ENCODE assay signal across 9 cellular contexts in the genomic region with DNA sequence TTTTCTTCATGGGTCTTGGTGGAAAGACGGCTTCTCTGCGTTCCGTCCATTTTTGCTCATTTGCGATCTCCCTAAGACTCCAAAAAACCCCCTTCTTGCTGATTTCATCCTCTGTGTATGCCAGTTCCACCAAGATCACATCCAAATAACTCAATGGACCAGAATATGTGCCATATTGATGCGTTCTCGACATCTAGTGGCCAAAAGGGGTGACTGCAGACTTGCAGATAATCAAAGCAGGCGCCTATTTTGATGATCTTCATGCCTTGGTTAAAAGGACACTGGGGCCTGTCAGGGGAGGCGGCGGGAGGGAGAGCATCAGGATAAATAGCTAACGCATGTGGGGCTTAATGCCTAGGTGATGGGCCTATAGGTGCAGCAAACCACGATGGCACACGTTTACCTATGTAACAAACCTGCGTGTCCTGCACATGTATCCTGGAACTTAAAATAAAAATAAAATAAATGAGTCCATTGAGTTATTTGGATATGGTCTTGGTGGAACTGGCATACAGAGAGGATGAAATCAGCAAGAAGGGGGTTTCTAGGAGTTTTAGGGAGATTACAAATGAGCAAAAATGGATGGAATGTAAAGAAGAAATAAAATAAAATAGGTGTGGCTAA.
A peak's percentile ranks its signal among the peaks of the same experiment; 100 is the strongest.
DNase-seq lines count a peak whose midpoint lies in the region; ATAC-seq and TF ChIP-seq lines count a peak whose summit lies in the region.
"Had no signal": no experiment of that assay in that cellular context is flagged by ENCODE, and none has a peak within 500 bp of the region (broad histone marks: within the 10 kb centered on the region; RNA-seq: fewer than 3 reads in every experiment).

No MANE protein-coding gene starts in this region.

- H3K9me3 Mint-ChIP-seq in activated T-helper 17 cell treated with anti-CD3 and anti-CD28 coated beads, Interleukin-2, amount 50 U/mL, for 72 hours = peaks cover 3% of the 10 kb centered on the region

- H3K9me3 ChIP-seq in cardiac muscle cell (ENCODE audit: low read depth) = no peaks in the 10 kb centered on the region

- peaks cover 3% of the 10 kb centered on the region for H3K27me3 Mint-ChIP-seq in activated T-helper 17 cell treated with anti-CD3 and anti-CD28 coated beads, Interleukin-2, amount 50 U/mL, for 72 hours
- H3K27me3 Mint-ChIP-seq: activated naive CD8-positive, alpha-beta T cell had no signal

- no peaks in the 10 kb centered on the region for H3K4me1 Mint-ChIP-seq in activated T-helper 17 cell treated with anti-CD3 and anti-CD28 coated beads, Interleukin-2, amount 50 U/mL, for 72 hours

- TF ChIP-seq CTCF in cardiac muscle cell (IDR thresholded peaks at IDR 0.05; ENCODE audit: low read depth, low read length) = peak; percentile 99

- no peaks in the 10 kb centered on the region for H3K36me3 Mint-ChIP-seq in activated T-helper 17 cell treated with anti-CD3 and anti-CD28 coated beads, Interleukin-2, amount 50 U/mL, for 72 hours (ENCODE audit: low read depth)

- no peak overlapping the region for H3K4me3 Mint-ChIP-seq in activated T-helper 17 cell treated with anti-CD3 and anti-CD28 coated beads, Interleukin-2, amount 50 U/mL, for 72 hours
- H3K4me3 Mint-ChIP-seq: activated naive CD8-positive, alpha-beta T cell had no signal

- H3K27ac Mint-ChIP-seq in activated T-helper 17 cell treated with anti-CD3 and anti-CD28 coated beads, Interleukin-2, amount 50 U/mL, for 72 hours = no peak overlapping the region
- H3K27ac Mint-ChIP-seq: activated naive CD8-positive, alpha-beta T cell had no signal

- peak; percentile 46 for ATAC-seq in activated T-helper 17 cell treated with anti-CD3 and anti-CD28 coated beads, Interleukin-2, amount 50 U/mL, for 72 hours (replicated peaks)
- no peak for ATAC-seq in GM19452 (IDR thresholded peaks at IDR 0.05; ENCODE audit: unreplicated experiment)

- no peaks in the 10 kb centered on the region for H3K27me3 ChIP-seq in cardiac muscle cell

- DNase-seq in NCI-H2171 treated with DMSO at 0.1 percent for 48 hours (lab: John Stamatoyannopoulos, UW) (peak; percentile 40), NCI-H2171 (lab: John Stamatoyannopoulos, UW) (no peak), HCEC 1CT (peak; percentile 63), NCI-H2227 treated with DMSO at 0.1 percent for 48 hours (lab: John Stamatoyannopoulos, UW) (peak; percentile 8), cardiac muscle cell (ENCODE audit: low read depth in 1 of 2, low spot score in 1 of 2) (peak; percentile 47 to 80), putamen (ENCODE audit: low spot score) (peak; percentile 37)

- no peaks in the 10 kb centered on the region for H3K4me1 ChIP-seq in cardiac muscle cell (ENCODE audit: low read depth)

- no peak overlapping the region for H3K27ac ChIP-seq in cardiac muscle cell

- H3K4me3 ChIP-seq in cardiac muscle cell = no peak overlapping the region

- no peaks in the 10 kb centered on the region for H3K36me3 ChIP-seq in cardiac muscle cell
